Comparison of ENCODE assay signal across 8 cellular contexts in the genomic region with DNA sequence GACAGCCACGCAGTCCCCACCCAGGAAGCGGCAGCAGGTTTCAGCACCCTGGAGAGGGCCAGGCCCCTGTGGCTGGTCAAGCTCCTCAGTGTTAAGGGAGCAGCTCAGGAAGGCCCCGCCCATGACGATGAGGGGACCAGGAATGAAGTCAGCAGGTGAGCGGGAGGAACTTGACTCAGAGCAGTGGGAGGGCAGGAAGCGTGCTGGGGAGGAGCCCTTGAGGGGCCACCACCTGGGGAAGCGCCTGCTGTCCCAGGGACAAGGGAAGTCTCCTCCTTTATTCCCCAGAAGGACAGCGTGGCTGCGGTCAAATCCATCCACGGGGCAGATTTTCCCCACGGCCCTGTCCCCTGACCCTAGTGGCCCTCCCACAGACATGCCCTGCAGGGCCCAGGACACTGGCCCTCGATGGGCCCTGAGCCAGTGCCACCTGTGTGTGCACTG.
DNase-seq lines count a peak whose midpoint lies in the region; FAIRE-seq and TF ChIP-seq lines count a peak whose summit lies in the region.
"Not testable (repeated sequence)": the region's sequence is repeated elsewhere in the genome, so short reads cannot be mapped to it uniquely, and the experiment has no call there.

No MANE protein-coding gene starts in this region.

- not testable (repeated sequence) for H3K9ac ChIP-seq in Karpas-422 (ENCODE audit: low read length); H1 (replicated peaks in 1 of 4; ENCODE audit: extremely low read depth in 1 of 4, low read depth in 3 of 4, low read length in 3 of 4); neural progenitor cell

- DNase-seq in Caki2 (ENCODE audit: low read depth) (peak; percentile 21), Karpas-422 (peak; percentile 44), H1 (ENCODE audit: low read depth in 1 of 2, low spot score in 2 of 2) (peak; percentile 36 to 63), left kidney (ENCODE audit: low read depth, low spot score) (peak; percentile 87), neural progenitor cell (ENCODE audit: low spot score) (peak; percentile 52)
- peak; percentile 55 for DNase-seq in activated CD4-positive, alpha-beta T cell treated with anti-CD3 and anti-CD28 coated beads for 48 hours
- peak; percentile 43 to 53 for DNase-seq in activated T-cell treated with anti-CD3 and anti-CD28 coated beads, Interleukin-2, amount 50 U/mL, for 48 hours
- peak; percentile 22 for DNase-seq in stimulated activated CD4-positive, alpha-beta T cell treated with anti-CD3 and anti-CD28 coated beads, Interleukin-4, amount 100 ng/mL, for 1 hour

- H2AK5ac ChIP-seq in H1 (ENCODE audit: low read depth, low read length) = not testable (repeated sequence)

- H2BK20ac ChIP-seq in H1 (ENCODE audit: low read length) = not testable (repeated sequence)

- H3K23me2 ChIP-seq in H1 (ENCODE audit: low read depth, low read length) = not testable (repeated sequence)

- H4K20me1 ChIP-seq in Karpas-422 (ENCODE audit: insufficient read depth, low read depth, low read length); H1 (replicated peaks in 1 of 2; ENCODE audit: control insufficient read depth in 1 of 2, insufficient read depth in 2 of 2, low read length in 2 of 2); neural progenitor cell (ENCODE audit: low read depth): not testable (repeated sequence)

- H3K9me3 Mint-ChIP-seq in neural progenitor cell = not testable (repeated sequence)

- not testable (repeated sequence) for H4K91ac ChIP-seq in H1 (replicated peaks; ENCODE audit: insufficient read length, low read length)

- not testable (repeated sequence) for H3K4me2 ChIP-seq in Karpas-422 (ENCODE audit: low read depth, low read length, poor library complexity, severe bottlenecking); neural progenitor cell
- H3K4me2 ChIP-seq in H1 (ENCODE audit: insufficient read depth in 1 of 2, low read depth in 2 of 2, low read length in 2 of 2) = peak overlapping the region; percentile 11 to 32; a peak in 1 of 4 replicates

- H3K14ac ChIP-seq in H1 (ENCODE audit: insufficient read length) = not testable (repeated sequence)

- TF ChIP-seq RAD21 in H1 (IDR thresholded peaks at IDR 0.05 in 1 of 2, conservative IDR thresholded peaks at IDR 0.05 in 1 of 2; ENCODE audit: low read depth in 2 of 2, low read length in 2 of 2) = not testable (repeated sequence)

- H3K79me1 ChIP-seq in H1 (ENCODE audit: low read depth, low read length) = not testable (repeated sequence)

- not testable (repeated sequence) for TF ChIP-seq CTCF in H1 (IDR thresholded peaks at IDR 0.05; ENCODE audit: control extremely low read depth in 1 of 3, insufficient read depth in 1 of 3, low read depth in 1 of 3, low read length in 3 of 3); neural progenitor cell (IDR thresholded peaks at IDR 0.05)

- not testable (repeated sequence) for H3K56ac ChIP-seq in H1 (replicated peaks; ENCODE audit: insufficient read length, low read depth, low read length)

- not testable (repeated sequence) for H3K9me2 ChIP-seq in Karpas-422 (replicated peaks; ENCODE audit: insufficient read depth, low read length)

- not testable (repeated sequence) for H4K8ac ChIP-seq in H1 (ENCODE audit: extremely low read depth, insufficient read depth, low read length)

- POLR2A ChIA-PET in H1 (lab: Charles Lee; ENCODE audit: partially characterized antibody) = interaction anchor here (1.3 kb wide), 1 partner anchor 325 kb away, joined by 3 read pairs; no protein-coding TSS in a partner anchor

- peaks cover 13% of the 10 kb centered on the region for H3K27me3 Mint-ChIP-seq in neural progenitor cell (ENCODE audit: insufficient read depth, low read depth)

- 55% methylated on average over 10 of the region's 12 CpGs; no CpG with 5 or more reads in 1 of the 2 experiments for WGBS in H1 (ENCODE audit: extremely low coverage in 1 of 2, insufficient coverage in 1 of 2, insufficient read length in 1 of 2, insufficient replicate concordance in 2 of 2, low coverage in 1 of 2, low lambda C conversion rate in 2 of 2, missing lambda C conversion rate in 1 of 2), 2 experiments

- H3K4me3 Mint-ChIP-seq in neural progenitor cell = not testable (repeated sequence)

- not testable (repeated sequence) for H3K9me3 ChIP-seq in Karpas-422 (ENCODE audit: low read length); H1 (ENCODE audit: insufficient read depth in 2 of 2, low read depth in 1 of 2, low read length in 1 of 2); neural progenitor cell (ENCODE audit: low read depth)

- H3K4me3 ChIP-seq in Karpas-422 (ENCODE audit: low read length); H1 (ENCODE audit: extremely low read depth in 1 of 4, insufficient read depth in 2 of 4, low read depth in 3 of 4, low read length in 4 of 4); neural progenitor cell: not testable (repeated sequence)

- TF ChIP-seq POLR2A in H1 (IDR thresholded peaks at IDR 0.05; ENCODE audit: control extremely low read depth in 1 of 2, low read depth in 2 of 2, low read length in 2 of 2) = not testable (repeated sequence)

- CTCF ChIA-PET in H1 (lab: Charles Lee; ENCODE audit: partially characterized antibody) = not testable (repeated sequence)

- H3K36me3 ChIP-seq in Karpas-422 (ENCODE audit: insufficient read depth, low read length); H1 (ENCODE audit: control insufficient read depth in 2 of 4, insufficient read depth in 4 of 4, low read length in 3 of 4); neural progenitor cell: not testable (repeated sequence)

- not testable (repeated sequence) for H3K27ac ChIP-seq in Karpas-422 (ENCODE audit: low read length); H1 (ENCODE audit: low read depth, low read length); neural progenitor cell

- TF ChIP-seq EP300 in H1 (IDR thresholded peaks at IDR 0.05; ENCODE audit: borderline replicate concordance in 1 of 2, low read depth in 2 of 2, low read length in 2 of 2) = not testable (repeated sequence)

- not testable (repeated sequence) for H3K4ac ChIP-seq in H1 (replicated peaks; ENCODE audit: insufficient read length, low read depth, low read length)

- not testable (repeated sequence) for H3K27me3 ChIP-seq in Karpas-422 (ENCODE audit: low read length); H1 (replicated peaks in 1 of 4; ENCODE audit: control insufficient read depth in 3 of 4, extremely low read depth in 1 of 4, insufficient read depth in 3 of 4, low read length in 3 of 4); neural progenitor cell

- not testable (repeated sequence) for H3K36me3 Mint-ChIP-seq in neural progenitor cell

- H3K18ac ChIP-seq in H1 (ENCODE audit: extremely low read depth, low read length) = not testable (repeated sequence)

- FAIRE-seq in H1 (lab: Jason Lieb, UNC) = peak; percentile 65

- not testable (repeated sequence) for H3F3A ChIP-seq in neural progenitor cell (ENCODE audit: low read depth)

- peak overlapping the region; percentile 96; the same call in 1 of the 2 replicates for H2BK12ac ChIP-seq in H1 (ENCODE audit: low read depth, low read length)

- H3K27ac Mint-ChIP-seq in neural progenitor cell = not testable (repeated sequence)

- H2BK15ac ChIP-seq in H1 (ENCODE audit: low read length) = not testable (repeated sequence)

- H3K79me2 ChIP-seq in Karpas-422 (ENCODE audit: low read length); H1 (ENCODE audit: control insufficient read depth in 1 of 2, insufficient read depth in 2 of 2, low read length in 2 of 2); neural progenitor cell (ENCODE audit: low read depth): not testable (repeated sequence)

- not testable (repeated sequence) for H2AFZ ChIP-seq in Karpas-422 (ENCODE audit: low read length); H1 (ENCODE audit: low read length); neural progenitor cell (replicated peaks)

- H3K4me1 Mint-ChIP-seq in neural progenitor cell = not testable (repeated sequence)

- H3K4me1 ChIP-seq in Karpas-422 (ENCODE audit: low read length); neural progenitor cell: not testable (repeated sequence)
- H3K4me1 ChIP-seq in H1 (replicated peaks in 1 of 4; ENCODE audit: control insufficient read depth in 3 of 4, insufficient read depth in 4 of 4, low read length in 3 of 4) = peaks cover 0 to 13% (median 5%) of the 10 kb centered on the region in 4 experiments; a peak in 5 of 7 replicates

- not testable (repeated sequence) for H4K5ac ChIP-seq in H1 (ENCODE audit: insufficient read length, low read depth, low read length)

- H2BK5ac ChIP-seq in H1 (ENCODE audit: low read depth, low read length) = not testable (repeated sequence)

- not testable (repeated sequence) for H3K23ac ChIP-seq in H1 (ENCODE audit: insufficient read length)

- in situ Hi-C loops in Caki2 (cut with HindIII; ENCODE audit: low pct_unique_long_range_greater_than_20kb, low sequenced_read_pairs) = not testable (repeated sequence)

- H2BK120ac ChIP-seq in H1 (replicated peaks; ENCODE audit: low read depth, low read length) = not testable (repeated sequence)

Comparison
In these comparisons a context has a peak if more than half of its experiments do, and no peak if none do; other contexts are left out.
1. DNase-seq: peak in every context shown above with its lines; median percentile 87 in left kidney; 55 in activated CD4-positive, alpha-beta T cell treated with anti-CD3 and anti-CD28 coated beads for 48 hours; 52 in neural progenitor cell; 50 in H1; 48 in activated T-cell treated with anti-CD3 and anti-CD28 coated beads, Interleukin-2, amount 50 U/mL, for 48 hours; 44 in Karpas-422; 22 in stimulated activated CD4-positive, alpha-beta T cell treated with anti-CD3 and anti-CD28 coated beads, Interleukin-4, amount 100 ng/mL, for 1 hour; 21 in Caki2.